9 cellular contexts compared by ENCODE assay signal in the genomic region with DNA sequence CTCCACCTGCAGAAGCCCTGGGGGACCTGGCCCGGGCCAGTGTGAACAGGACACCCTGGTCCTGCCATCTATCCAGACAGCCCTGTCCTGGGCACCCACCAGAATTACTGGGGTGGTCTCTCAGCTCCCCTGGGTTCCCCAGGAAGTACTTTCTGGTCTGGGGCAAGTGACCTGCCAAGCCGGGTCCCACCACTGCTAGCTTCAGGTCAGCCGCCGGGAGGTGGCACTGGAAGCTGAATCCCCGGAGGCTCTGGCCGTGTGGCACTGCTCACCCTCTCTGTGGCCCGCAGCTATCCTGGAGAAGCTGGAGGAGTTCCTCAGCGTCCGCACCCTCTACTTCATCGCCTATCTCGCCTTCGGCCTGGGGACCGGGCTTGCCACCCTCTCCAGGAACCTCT. TPM values are rescaled to one million over a fixed set of nuclear protein-coding genes. Genes with fewer than 3 reads are reported as not detected.
"Had no signal": no experiment of that assay in that cellular context is flagged by ENCODE, and none has a peak within 500 bp of the region (broad histone marks: within the 10 kb centered on the region; RNA-seq: fewer than 3 reads in every experiment).

No MANE protein-coding gene starts in this region.

- H2AFZ ChIP-seq: GM23248 had no signal

- H3K4me3 ChIP-seq: GM23248, K562 had no signal

- DNase-seq: GM23248, GOT3, H7, HCEC 1CT, IMR-90, KG1 had no signal

- H3K27ac ChIP-seq: GM23248, HL-60 had no signal

- ATAC-seq: K562 had no signal

- FAIRE-seq: K562 had no signal

- H3K9ac ChIP-seq: GM23248 had no signal

RNA-seq across cellular contexts. Expression of a gene that starts 21.3 kb away (rescaled TPM):
- total RNA-seq: HT1080, K562 had no signal
- polyA plus RNA-seq: K562 had no signal
